Comparison of ENCODE assay signal across 28 cellular contexts in genomic region chr6:66638518-66638917, GRCh38.
"Had no signal": no experiment of that assay in that cellular context is flagged by ENCODE, and none has a peak within 500 bp of the region (broad histone marks: within the 10 kb centered on the region; RNA-seq: fewer than 3 reads in every experiment).

No MANE protein-coding gene starts in this region.

- H3K9ac ChIP-seq: neural progenitor cell had no signal

- H3K36me3 Mint-ChIP-seq: naive thymus-derived CD8-positive, alpha-beta T cell; neural progenitor cell; stimulated activated memory B cell treated with anti-CD40 and anti-IgM and Interleukin-4, amounts not matched to agents 10 μg/mL and 1 μg/mL and 100 μg/mL, for 72 hours; type B pancreatic cell had no signal

- DNase-seq: islet precursor cell; kidney glomerular epithelial cell; left cardiac atrium; left lung; lower lobe of right lung; mammary epithelial cell; mesenchymal stem cell; naive thymus-derived CD8-positive, alpha-beta T cell; nephron progenitor cell; occipital lobe; ovary; right lobe of liver; stimulated activated CD4-positive, alpha-beta T cell treated with anti-CD3 and anti-CD28 coated beads, Interleukin-1b, Interleukin-23, amount 100 ng/mL, for 48 hours; stimulated activated CD4-positive, alpha-beta T cell treated with anti-CD3 and anti-CD28 coated beads, Interleukin-2, amount 100 ng/mL, for 48 hours; stimulated activated CD4-positive, alpha-beta T cell treated with anti-CD3 and anti-CD28 coated beads, Interleukin-4, amount 100 ng/mL, for 4 hours; stimulated activated CD8-positive, alpha-beta memory T cell treated with anti-CD3 and anti-CD28 coated beads, Interleukin-4, amount 100 ng/mL, for 48 hours; stimulated activated naive CD4-positive, alpha-beta T cell treated with Interleukin-2 at 50 U/mL for 16 hours; stimulated activated naive CD8-positive, alpha-beta T cell treated with anti-CD3 and anti-CD28 coated beads, Interleukin-15, amount 100 ng/mL, for 72 hours; substantia nigra; uterus had no signal

- H3K27me3 ChIP-seq: left lung, neural progenitor cell, neutrophil, ovary, right atrium auricular region, right lobe of liver, tibial nerve, uterus had no signal

- H3K36me3 ChIP-seq: left lung, lower lobe of right lung, neural progenitor cell, neutrophil, ovary, right atrium auricular region, right lobe of liver, tibial nerve, uterus had no signal

- H3K27me3 Mint-ChIP-seq: naive thymus-derived CD8-positive, alpha-beta T cell; progenitor cell of endocrine pancreas; stimulated activated memory B cell treated with anti-CD40 and anti-IgM and Interleukin-4, amounts not matched to agents 10 μg/mL and 1 μg/mL and 100 μg/mL, for 72 hours; stimulated activated naive CD8-positive, alpha-beta T cell treated with anti-CD3 and anti-CD28 coated beads, Interleukin-15, amount 100 ng/mL, for 72 hours; type B pancreatic cell had no signal

- H3K4me1 ChIP-seq: left lung, lower lobe of right lung, neural progenitor cell, right atrium auricular region, right lobe of liver, tibial nerve, uterus had no signal

- H2AFZ ChIP-seq: neural progenitor cell had no signal

- H3K27ac ChIP-seq: left lung, lower lobe of right lung, neural progenitor cell, neutrophil, ovary, right atrium auricular region, right lobe of liver, tibial nerve, uterus had no signal

- H3K4me3 ChIP-seq: left lung, lower lobe of right lung, neural progenitor cell, ovary, right atrium auricular region, right lobe of liver, smooth muscle cell, tibial nerve, uterus had no signal

- H3K4me1 Mint-ChIP-seq: naive thymus-derived CD8-positive, alpha-beta T cell; nephron progenitor cell; neural progenitor cell; stimulated activated memory B cell treated with anti-CD40 and anti-IgM and Interleukin-4, amounts not matched to agents 10 μg/mL and 1 μg/mL and 100 μg/mL, for 72 hours; stimulated activated naive CD8-positive, alpha-beta T cell treated with anti-CD3 and anti-CD28 coated beads, Interleukin-15, amount 100 ng/mL, for 72 hours had no signal

- ATAC-seq: left cardiac atrium; left lung; lower lobe of right lung; naive thymus-derived CD8-positive, alpha-beta T cell; right lobe of liver; stimulated activated memory B cell treated with anti-CD40 and anti-IgM and Interleukin-4, amounts not matched to agents 10 μg/mL and 1 μg/mL and 100 μg/mL, for 72 hours; stimulated activated naive CD8-positive, alpha-beta T cell treated with anti-CD3 and anti-CD28 coated beads, Interleukin-15, amount 100 ng/mL, for 72 hours had no signal

- H3K4me3 Mint-ChIP-seq: naive thymus-derived CD8-positive, alpha-beta T cell; nephron progenitor cell; neural progenitor cell; stimulated activated memory B cell treated with anti-CD40 and anti-IgM and Interleukin-4, amounts not matched to agents 10 μg/mL and 1 μg/mL and 100 μg/mL, for 72 hours; stimulated activated naive CD8-positive, alpha-beta T cell treated with anti-CD3 and anti-CD28 coated beads, Interleukin-15, amount 100 ng/mL, for 72 hours; type B pancreatic cell had no signal

- H3K27ac Mint-ChIP-seq: naive thymus-derived CD8-positive, alpha-beta T cell; nephron progenitor cell; neural progenitor cell; progenitor cell of endocrine pancreas; stimulated activated memory B cell treated with anti-CD40 and anti-IgM and Interleukin-4, amounts not matched to agents 10 μg/mL and 1 μg/mL and 100 μg/mL, for 72 hours; stimulated activated naive CD8-positive, alpha-beta T cell treated with anti-CD3 and anti-CD28 coated beads, Interleukin-15, amount 100 ng/mL, for 72 hours; type B pancreatic cell had no signal

- H3K9me3 ChIP-seq: lower lobe of right lung, neutrophil, ovary, right lobe of liver, uterus had no signal

- H3K9me3 Mint-ChIP-seq: type B pancreatic cell had no signal
